ENCODE assay signal across 15 cellular contexts in genomic region chr7:14368285-14368684, GRCh38.
A peak's percentile ranks its signal among the peaks of the same experiment; 100 is the strongest.
DNase-seq lines count a peak whose midpoint lies in the region; ATAC-seq and TF ChIP-seq lines count a peak whose summit lies in the region.
"Had no signal": no experiment of that assay in that cellular context is flagged by ENCODE, and none has a peak within 500 bp of the region (broad histone marks: within the 10 kb centered on the region; RNA-seq: fewer than 3 reads in every experiment).

No MANE protein-coding gene starts in this region.

- H3K27me3 Mint-ChIP-seq in activated T-cell treated with anti-CD3 and anti-CD28 coated beads, Interleukin-2, amount 50 U/mL, for 72 hours (ENCODE audit: low read depth), result no peaks in the 10 kb centered on the region
- H3K27me3 Mint-ChIP-seq: IgD-negative memory B cell had no signal

- H3K4me1 Mint-ChIP-seq in activated T-cell treated with anti-CD3 and anti-CD28 coated beads, Interleukin-2, amount 50 U/mL, for 72 hours (ENCODE audit: low read depth), result no peaks in the 10 kb centered on the region
- H3K4me1 Mint-ChIP-seq: CD14-positive monocyte, IgD-negative memory B cell had no signal

- no peak for ATAC-seq in activated T-cell treated with anti-CD3 and anti-CD28 coated beads, Interleukin-2, amount 50 U/mL, for 72 hours (replicated peaks in 1 of 2)
- ATAC-seq in GM18870 (IDR thresholded peaks at IDR 0.05; ENCODE audit: unreplicated experiment), result no peak
- ATAC-seq: CD8-positive, alpha-beta T cell; GM12878 had no signal

- H3K9me3 Mint-ChIP-seq in activated T-cell treated with anti-CD3 and anti-CD28 coated beads, Interleukin-2, amount 50 U/mL, for 72 hours, result peaks cover 2 to 4% of the 10 kb centered on the region in 2 donors
- H3K9me3 Mint-ChIP-seq: CD8-positive, alpha-beta T cell had no signal

- peak overlapping the region; percentile 14 for H3K27ac Mint-ChIP-seq in activated T-cell treated with anti-CD3 and anti-CD28 coated beads, Interleukin-2, amount 50 U/mL, for 72 hours
- H3K27ac Mint-ChIP-seq: CD14-positive monocyte; CD8-positive, alpha-beta T cell had no signal

- no peak overlapping the region for H3K4me3 ChIP-seq in epithelial cell of esophagus (ENCODE audit: low read length)
- H3K4me3 ChIP-seq: GM12878, HAP-1 had no signal

- H3K36me3 Mint-ChIP-seq in activated T-cell treated with anti-CD3 and anti-CD28 coated beads, Interleukin-2, amount 50 U/mL, for 72 hours (ENCODE audit: insufficient read depth in 2 of 2), result no peaks in the 10 kb centered on the region
- H3K36me3 Mint-ChIP-seq: CD14-positive monocyte; CD8-positive, alpha-beta T cell; IgD-negative memory B cell had no signal

- no peak for DNase-seq in activated T-cell treated with anti-CD3 and anti-CD28 coated beads, Interleukin-2, amount 50 U/mL, for 72 hours
- DNase-seq in activated T-cell treated with anti-CD3 and anti-CD28 coated beads for 4 hours (no peak), NCI-H226 (peak; percentile 16), epithelial cell of esophagus (ENCODE audit: low read depth) (peak; percentile 76), NCI-H2081 treated with DMSO at 0.1 percent for 48 hours (lab: John Stamatoyannopoulos, UW) (no peak), GF-D8 (lab: John Stamatoyannopoulos, UW) (no peak)
- DNase-seq: Caco-2; CD8-positive, alpha-beta T cell; DMS53; GOT3 had no signal

- TF ChIP-seq CTCF in epithelial cell of esophagus (IDR thresholded peaks at IDR 0.05; ENCODE audit: insufficient read depth, low read depth, low read length, missing control alignments), result no peak

- H3K4me3 Mint-ChIP-seq in activated T-cell treated with anti-CD3 and anti-CD28 coated beads, Interleukin-2, amount 50 U/mL, for 72 hours, result no peak overlapping the region
- H3K4me3 Mint-ChIP-seq: CD14-positive monocyte; CD8-positive, alpha-beta T cell; IgD-negative memory B cell had no signal

Comparison
In these comparisons a context has a peak if more than half of its experiments do, and no peak if none do; other contexts are left out.
1. DNase-seq: peak in NCI-H226 (single experiment) and epithelial cell of esophagus (single experiment); none in activated T-cell treated with anti-CD3 and anti-CD28 coated beads, Interleukin-2, amount 50 U/mL, for 72 hours (0 of 2), activated T-cell treated with anti-CD3 and anti-CD28 coated beads for 4 hours (single experiment), NCI-H2081 treated with DMSO at 0.1 percent for 48 hours (single experiment) and GF-D8 (single experiment).